1 cellular context compared by ENCODE assay signal in genomic region chr15:52019394-52020252, GRCh38.
TF ChIP-seq lines count a peak whose summit lies in the region.

No MANE protein-coding gene starts in this region.

TF ChIP-seq in HepG2, 621 proteins besides CTCF, POLR2A, EP300 and RAD21 (continued from another document and continues in another):
- no peak for TF ChIP-seq SMAD9 (CRISPR knock-in tag; IDR thresholded peaks at IDR 0.05)
- peak; percentile 44; the same call in 1 of the 2 replicates for TF ChIP-seq SALL2 (CRISPR knock-in tag; IDR thresholded peaks at IDR 0.05)
- no peak for TF ChIP-seq RAD51 (IDR thresholded peaks at IDR 0.05; ENCODE audit: borderline replicate concordance)
- peak; percentile 37; the same call in 1 of the 2 replicates for TF ChIP-seq ETV5 (CRISPR knock-in tag; IDR thresholded peaks at IDR 0.05; ENCODE audit: borderline replicate concordance)
- no peak for TF ChIP-seq RELA (CRISPR knock-in tag; IDR thresholded peaks at IDR 0.05)
- TF ChIP-seq RORA (CRISPR knock-in tag; IDR thresholded peaks at IDR 0.05) = no peak
- no peak for TF ChIP-seq ZBTB26 (CRISPR knock-in tag; IDR thresholded peaks at IDR 0.05; ENCODE audit: borderline replicate concordance)
- no peak for TF ChIP-seq ZFP36 (IDR thresholded peaks at IDR 0.05; ENCODE audit: borderline replicate concordance, low read depth, low read length, partially characterized antibody)
- no peak for TF ChIP-seq SP1 (IDR thresholded peaks at IDR 0.05)
- TF ChIP-seq SP1 (CRISPR knock-in tag; IDR thresholded peaks at IDR 0.05) = no peak
- no peak for TF ChIP-seq NFKBIZ (CRISPR knock-in tag; IDR thresholded peaks at IDR 0.05)
- TF ChIP-seq FOXP1 (IDR thresholded peaks at IDR 0.05) = no peak
- TF ChIP-seq FOXP1 (CRISPR knock-in tag; IDR thresholded peaks at IDR 0.05) = no peak
- no peak for TF ChIP-seq ZNF710 (CRISPR knock-in tag; IDR thresholded peaks at IDR 0.05; ENCODE audit: borderline replicate concordance)
- TF ChIP-seq ZNF670 (CRISPR knock-in tag; IDR thresholded peaks at IDR 0.05; ENCODE audit: borderline replicate concordance) = no peak
- no peak for TF ChIP-seq GABPB1 (CRISPR knock-in tag; IDR thresholded peaks at IDR 0.05)
- no peak for TF ChIP-seq HOMEZ (CRISPR knock-in tag; IDR thresholded peaks at IDR 0.05; ENCODE audit: low read depth)
- no peak for TF ChIP-seq MYNN (CRISPR knock-in tag; IDR thresholded peaks at IDR 0.05; ENCODE audit: low read depth)
- peak; percentile 56 for TF ChIP-seq TBL1XR1 (IDR thresholded peaks at IDR 0.05; ENCODE audit: borderline replicate concordance, low read length, partially characterized antibody)
- TF ChIP-seq RBAK (CRISPR knock-in tag; IDR thresholded peaks at IDR 0.05) = no peak
- TF ChIP-seq PATZ1 (CRISPR knock-in tag; IDR thresholded peaks at IDR 0.05) = peak; percentile 40; the same call in 1 of the 2 replicates
- TF ChIP-seq SKI (IDR thresholded peaks at IDR 0.05; ENCODE audit: partially characterized antibody) = peak; percentile 86
- 0 out of 2 replicates have a peak, but pooled peaks have one; percentile 28 for TF ChIP-seq ARNTL (CRISPR knock-in tag; IDR thresholded peaks at IDR 0.05)
- TF ChIP-seq TFDP2 (CRISPR knock-in tag; IDR thresholded peaks at IDR 0.05) = peak; percentile 70
- TF ChIP-seq CENPBD1 (CRISPR knock-in tag; IDR thresholded peaks at IDR 0.05; ENCODE audit: borderline replicate concordance, low read depth) = no peak
- TF ChIP-seq HOXA9 (CRISPR knock-in tag; IDR thresholded peaks at IDR 0.05; ENCODE audit: borderline replicate concordance) = no peak
- no peak for TF ChIP-seq CBX2 (IDR thresholded peaks at IDR 0.05; ENCODE audit: low read depth, low read length)
- TF ChIP-seq CBX2 (CRISPR knock-in tag; IDR thresholded peaks at IDR 0.05; ENCODE audit: low read depth) = no peak
- TF ChIP-seq HOXA7 (CRISPR knock-in tag; IDR thresholded peaks at IDR 0.05) = no peak
- TF ChIP-seq TRAFD1 (CRISPR knock-in tag; IDR thresholded peaks at IDR 0.05; ENCODE audit: borderline replicate concordance) = no peak
- TF ChIP-seq ZNF496 (CRISPR knock-in tag; IDR thresholded peaks at IDR 0.05; ENCODE audit: insufficient replicate concordance) = no peak
- TF ChIP-seq ZBTB25 (CRISPR knock-in tag; IDR thresholded peaks at IDR 0.05) = peak; percentile 45; the same call in 1 of the 2 replicates
- TF ChIP-seq HDAC1 (CRISPR knock-in tag; IDR thresholded peaks at IDR 0.05) = peak; percentile 61
- TF ChIP-seq ZNF773 (CRISPR knock-in tag; IDR thresholded peaks at IDR 0.05; ENCODE audit: borderline replicate concordance) = no peak
- TF ChIP-seq ZNF703 (CRISPR knock-in tag; IDR thresholded peaks at IDR 0.05; ENCODE audit: borderline replicate concordance) = no peak
- 0 out of 2 replicates have a peak, but pooled peaks have one; percentile 4 for TF ChIP-seq ZFP36L1 (CRISPR knock-in tag; IDR thresholded peaks at IDR 0.05)
- TF ChIP-seq ZNF12 (CRISPR knock-in tag; IDR thresholded peaks at IDR 0.05) = no peak
- no peak for TF ChIP-seq EZH2 (conservative IDR thresholded peaks at IDR 0.05; ENCODE audit: low read depth, low read length)
- TF ChIP-seq ZBTB21 (CRISPR knock-in tag; IDR thresholded peaks at IDR 0.05) = no peak
- no peak for TF ChIP-seq ZNF660 (CRISPR knock-in tag; IDR thresholded peaks at IDR 0.05; ENCODE audit: borderline replicate concordance, low read depth)
- TF ChIP-seq ATF2 (CRISPR knock-in tag; IDR thresholded peaks at IDR 0.05) = peak; percentile 81
- peak; percentile 82; the same call in 2 of the 3 replicates for TF ChIP-seq MXI1 (IDR thresholded peaks at IDR 0.05; ENCODE audit: borderline replicate concordance, low read depth, low read length)
- TF ChIP-seq ZNF687 (CRISPR knock-in tag; IDR thresholded peaks at IDR 0.05) = 0 out of 2 replicates have a peak, but pooled peaks have one; percentile 6
- peak; percentile 79; the same call in 1 of the 2 replicates for TF ChIP-seq TOPORS (CRISPR knock-in tag; IDR thresholded peaks at IDR 0.05)
- no peak for TF ChIP-seq NRL (CRISPR knock-in tag; IDR thresholded peaks at IDR 0.05; ENCODE audit: borderline replicate concordance)
- no peak for TF ChIP-seq ZNF83 (CRISPR knock-in tag; IDR thresholded peaks at IDR 0.05; ENCODE audit: borderline replicate concordance)
- no peak; the same call in 1 of the 2 replicates for TF ChIP-seq ZNF547 (CRISPR knock-in tag; IDR thresholded peaks at IDR 0.05)
- TF ChIP-seq KAT2B (IDR thresholded peaks at IDR 0.05; ENCODE audit: borderline replicate concordance, low read depth, low read length) = no peak
- no peak for TF ChIP-seq ZSCAN25 (CRISPR knock-in tag; IDR thresholded peaks at IDR 0.05)
